ENCODE assay signal across 10 cellular contexts in genomic region chr1:203323587-203323986, GRCh38. TPM values are rescaled to one million over a fixed set of nuclear protein-coding genes. Genes with fewer than 3 reads are reported as not detected.
DNase-seq lines count a peak whose midpoint lies in the region; ATAC-seq and TF ChIP-seq lines count a peak whose summit lies in the region.
"Had no signal": no experiment of that assay in that cellular context is flagged by ENCODE, and none has a peak within 500 bp of the region (broad histone marks: within the 10 kb centered on the region; RNA-seq: fewer than 3 reads in every experiment).

No MANE protein-coding gene starts in this region.

- CTCF ChIA-PET in activated CD4-positive, alpha-beta T cell treated with anti-CD3 and anti-CD28 coated beads for 36 hours (lab: Charles Lee): interaction anchor here (0.8 to 9.9 kb wide), 9 partner anchors 14 to 163 kb away, joined by 3 to 249 read pairs (median 10); no protein-coding TSS in a partner anchor
- CTCF ChIA-PET in activated B cell treated with CpG ODN at 0.5 μM for 24 hours (lab: Charles Lee): interaction anchor here (0.9 to 9.4 kb wide), 7 partner anchors 13 to 379 kb away, joined by 3 to 168 read pairs (median 50); partner anchors contain the start of gene BTG2

- ATAC-seq in activated CD4-positive, alpha-beta T cell treated with anti-CD3 and anti-CD28 coated beads for 36 hours: no peak
- ATAC-seq in activated B cell treated with CpG ODN at 0.5 μM for 24 hours (ENCODE audit: low read depth): no peak
- ATAC-seq in stimulated activated naive CD8-positive, alpha-beta T cell treated with anti-CD3 and anti-CD28 coated beads, Interleukin-15, amount 100 ng/mL, for 72 hours: no peak
- no peak for ATAC-seq in GM21526 (IDR thresholded peaks at IDR 0.05; ENCODE audit: low FRiP score, unreplicated experiment)
- no peak for ATAC-seq in HG02981 (IDR thresholded peaks at IDR 0.05; ENCODE audit: unreplicated experiment)

- no peaks in the 10 kb centered on the region for H3K27me3 Mint-ChIP-seq in activated CD4-positive, alpha-beta T cell treated with anti-CD3 and anti-CD28 coated beads for 36 hours
- H3K27me3 Mint-ChIP-seq in activated B cell treated with CpG ODN at 0.5 μM for 24 hours: no peaks in the 10 kb centered on the region
- peaks cover 15% of the 10 kb centered on the region for H3K27me3 Mint-ChIP-seq in glutamatergic neuron (ENCODE audit: unreplicated experiment)
- H3K27me3 Mint-ChIP-seq in stimulated activated naive CD8-positive, alpha-beta T cell treated with anti-CD3 and anti-CD28 coated beads, Interleukin-15, amount 100 ng/mL, for 72 hours: no peaks in the 10 kb centered on the region

- peak overlapping the region; percentile 52 for H3K4me3 Mint-ChIP-seq in activated CD4-positive, alpha-beta T cell treated with anti-CD3 and anti-CD28 coated beads for 36 hours
- H3K4me3 Mint-ChIP-seq in activated B cell treated with CpG ODN at 0.5 μM for 24 hours (peak overlapping the region; percentile 84), glutamatergic neuron (ENCODE audit: unreplicated experiment) (peak overlapping the region; percentile 46)
- peak overlapping the region; percentile 27 to 72 for H3K4me3 Mint-ChIP-seq in stimulated activated naive CD8-positive, alpha-beta T cell treated with anti-CD3 and anti-CD28 coated beads, Interleukin-15, amount 100 ng/mL, for 72 hours

- no peaks in the 10 kb centered on the region for H3K36me3 Mint-ChIP-seq in activated CD4-positive, alpha-beta T cell treated with anti-CD3 and anti-CD28 coated beads for 36 hours (ENCODE audit: low read depth)
- no peaks in the 10 kb centered on the region for H3K36me3 Mint-ChIP-seq in activated B cell treated with CpG ODN at 0.5 μM for 24 hours (ENCODE audit: low read depth)
- no peaks in the 10 kb centered on the region for H3K36me3 Mint-ChIP-seq in glutamatergic neuron (ENCODE audit: unreplicated experiment)

- H3K4me1 Mint-ChIP-seq in activated CD4-positive, alpha-beta T cell treated with anti-CD3 and anti-CD28 coated beads for 36 hours: peaks cover 92% of the 10 kb centered on the region
- H3K4me1 Mint-ChIP-seq in activated B cell treated with CpG ODN at 0.5 μM for 24 hours (peaks cover 96% of the 10 kb centered on the region), glutamatergic neuron (ENCODE audit: low read depth, unreplicated experiment) (peaks cover 69% of the 10 kb centered on the region)
- H3K4me1 Mint-ChIP-seq in stimulated activated naive CD8-positive, alpha-beta T cell treated with anti-CD3 and anti-CD28 coated beads, Interleukin-15, amount 100 ng/mL, for 72 hours: peaks cover 97% of the 10 kb centered on the region

- intact Hi-C loops in activated CD4-positive, alpha-beta T cell treated with anti-CD3 and anti-CD28 coated beads for 36 hours (cut with DNase I, micrococcal nuclease): loop anchor here in 1 of 2 experiments (10.0 kb wide), 2 partner anchors 1181 to 1961 kb away; no protein-coding TSS in a partner anchor
- intact Hi-C loops in activated B cell treated with CpG ODN at 0.5 μM for 24 hours (cut with micrococcal nuclease): no loop called here

- POLR2A ChIA-PET in activated CD4-positive, alpha-beta T cell treated with anti-CD3 and anti-CD28 coated beads for 36 hours (lab: Charles Lee): interaction anchor here (0.6 to 5.3 kb wide), 4 partner anchors 15 to 445 kb away, joined by 3 to 97 read pairs (median 16); partner anchors contain the start of gene BTG2
- POLR2A ChIA-PET in activated B cell treated with CpG ODN at 0.5 μM for 24 hours (lab: Charles Lee): interaction anchor here (5.0 to 9.5 kb wide), 4 partner anchors 12 to 41 kb away, joined by 76 to 1136 read pairs (median 563); partner anchors contain the start of gene BTG2

- TF ChIP-seq CTCF in activated B cell treated with CpG ODN at 0.5 μM for 24 hours (IDR thresholded peaks at IDR 0.05) (no peak), glutamatergic neuron (IDR thresholded peaks at IDR 0.05; ENCODE audit: partially characterized antibody, unreplicated experiment) (no peak)

- H3K9me3 Mint-ChIP-seq in activated CD4-positive, alpha-beta T cell treated with anti-CD3 and anti-CD28 coated beads for 36 hours (ENCODE audit: low read depth): no peaks in the 10 kb centered on the region
- H3K9me3 Mint-ChIP-seq in activated B cell treated with CpG ODN at 0.5 μM for 24 hours (no peaks in the 10 kb centered on the region), glutamatergic neuron (ENCODE audit: unreplicated experiment) (peaks cover 13% of the 10 kb centered on the region)
- no peaks in the 10 kb centered on the region for H3K9me3 Mint-ChIP-seq in stimulated activated naive CD8-positive, alpha-beta T cell treated with anti-CD3 and anti-CD28 coated beads, Interleukin-15, amount 100 ng/mL, for 72 hours

- H3K27ac Mint-ChIP-seq in activated CD4-positive, alpha-beta T cell treated with anti-CD3 and anti-CD28 coated beads for 36 hours: peak overlapping the region; percentile 83
- H3K27ac Mint-ChIP-seq in activated B cell treated with CpG ODN at 0.5 μM for 24 hours (peak overlapping the region; percentile 96), glutamatergic neuron (ENCODE audit: unreplicated experiment) (peak overlapping the region; percentile 97)
- peak overlapping the region in 1 of 2 donors; percentile 80 for H3K27ac Mint-ChIP-seq in stimulated activated naive CD8-positive, alpha-beta T cell treated with anti-CD3 and anti-CD28 coated beads, Interleukin-15, amount 100 ng/mL, for 72 hours

- no peak for DNase-seq in activated CD4-positive, alpha-beta T cell treated with anti-CD3 and anti-CD28 coated beads for 36 hours
- no peak for DNase-seq in activated CD4-positive, alpha-beta T cell treated with anti-CD3 and anti-CD28 coated beads, Interleukin-2, amount 50 U/mL, for 4 hours
- DNase-seq in activated B cell treated with CpG ODN at 0.5 μM for 24 hours: no peak
- no peak for DNase-seq in glutamatergic neuron
- DNase-seq in stimulated activated naive CD8-positive, alpha-beta T cell treated with anti-CD3 and anti-CD28 coated beads, Interleukin-15, amount 100 ng/mL, for 72 hours: no peak
- DNase-seq in iPS-NIHi11 (ENCODE audit: low spot score): no peak
- DNase-seq: ACHN, mesendoderm had no signal

RNA-seq across cellular contexts. Expression of gene BTG2, which starts 18.3 kb away (rescaled TPM):
- 100 to 1,000 TPM; 114 to 142 TPM for total RNA-seq in activated CD4-positive, alpha-beta T cell treated with anti-CD3 and anti-CD28 coated beads for 36 hours
- total RNA-seq in activated B cell treated with CpG ODN at 0.5 μM for 24 hours: 419 and 448 TPM in 2 replicates
- total RNA-seq in glutamatergic neuron (ENCODE audit: unreplicated experiment): 88.6 TPM

RNA-seq across cellular contexts. Expression of gene FMOD, which starts 27.3 kb away (rescaled TPM):
- under 1 TPM; 0.87 to 0.98 TPM for total RNA-seq in activated CD4-positive, alpha-beta T cell treated with anti-CD3 and anti-CD28 coated beads for 36 hours
- total RNA-seq in activated B cell treated with CpG ODN at 0.5 μM for 24 hours (not detected in 2 replicates), glutamatergic neuron (ENCODE audit: unreplicated experiment) (not detected)
